ENCODE assay signal across 8 cellular contexts in the genomic region with DNA sequence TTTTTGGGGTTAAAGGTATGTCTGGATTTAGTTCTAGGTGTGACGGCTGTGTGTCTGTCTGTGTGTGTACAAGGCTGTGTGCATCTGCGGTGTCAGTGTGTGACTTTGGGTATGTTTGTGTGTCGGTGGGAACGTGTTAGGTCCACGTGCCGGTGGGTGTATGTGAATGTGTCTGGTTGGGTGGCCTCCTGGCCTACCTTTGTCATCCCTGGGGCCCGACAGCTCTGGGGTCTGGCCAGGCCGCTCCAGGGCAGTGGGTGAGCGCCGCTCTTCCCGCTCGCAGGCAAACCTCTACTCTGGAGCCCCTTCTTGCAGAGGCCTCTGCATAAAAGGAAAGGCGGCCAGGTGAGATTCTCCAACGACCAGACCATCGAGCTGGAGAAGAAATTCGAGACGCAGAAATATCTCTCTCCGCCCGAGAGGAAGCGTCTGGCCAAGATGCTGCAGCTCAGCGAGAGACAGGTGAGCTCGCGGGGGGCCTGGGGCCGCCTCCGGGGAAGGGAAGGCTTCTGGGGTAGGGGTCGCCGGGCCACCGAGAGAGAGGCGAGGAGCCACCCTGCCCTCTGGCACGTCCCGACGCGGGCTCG. TPM values are rescaled to one million over a fixed set of nuclear protein-coding genes. Genes with fewer than 3 reads are reported as not detected.
DNase-seq lines count a peak whose midpoint lies in the region; ATAC-seq and TF ChIP-seq lines count a peak whose summit lies in the region.

No MANE protein-coding gene starts in this region.

- H3K9ac ChIP-seq in colonic mucosa (ENCODE audit: low read depth in 2 of 2, low read length in 2 of 2): peak overlapping the region in 1 of 2 donors; percentile 51
- peak overlapping the region; percentile 24 to 56 for H3K9ac ChIP-seq in mucosa of rectum (ENCODE audit: low read depth in 1 of 2, low read length in 2 of 2)

- POLR2A ChIA-PET in MCF 10A (lab: Yijun Ruan, JAX): no interaction called here

- H3K36me3 ChIP-seq in breast epithelium (no peaks in the 10 kb centered on the region), colonic mucosa (no peaks in the 10 kb centered on the region), mucosa of rectum (ENCODE audit: control insufficient read depth in 2 of 2, insufficient read depth in 2 of 2, low read length in 2 of 2) (no peaks in the 10 kb centered on the region), upper lobe of left lung (peaks cover 0 to 7% (median 2%) of the 10 kb centered on the region in 4 donors)

- H3K4me3 Mint-ChIP-seq in MCF 10A (ENCODE audit: unreplicated experiment): no peak overlapping the region

- H3K4me3 ChIP-seq in breast epithelium (peak overlapping the region; percentile 20 to 75 (median 61)), colonic mucosa (peak overlapping the region; percentile 17), mucosa of rectum (ENCODE audit: low read length in 2 of 2) (peak overlapping the region; percentile 12 to 71), upper lobe of left lung (peak overlapping the region; percentile 32 to 89 (median 78))

- no TSS peak for BruUV-seq in MCF 10A (replicated peaks; lab: Mats Ljungman, UMichigan)

- TF ChIP-seq CTCF in breast epithelium (IDR thresholded peaks at IDR 0.05) (no peak), MCF 10A (IDR thresholded peaks at IDR 0.05; ENCODE audit: unreplicated experiment) (no peak), colonic mucosa (IDR thresholded peaks at IDR 0.05) (no peak), upper lobe of left lung (IDR thresholded peaks at IDR 0.05) (no peak)

- 36 to 41% methylated on average over 29 to 34 of the region's 34 CpGs for WGBS in upper lobe of left lung, 2 donors

- H3K27ac Mint-ChIP-seq in MCF 10A (ENCODE audit: low read depth, unreplicated experiment): no peak overlapping the region

- peak overlapping the region; percentile 67 to 74 for H3K27ac ChIP-seq in breast epithelium
- H3K27ac ChIP-seq in colonic mucosa: peak overlapping the region; percentile 74
- H3K27ac ChIP-seq in mucosa of rectum (ENCODE audit: low read depth in 2 of 2, low read length in 2 of 2): peak overlapping the region; percentile 71 to 83
- H3K27ac ChIP-seq in upper lobe of left lung: peak overlapping the region; percentile 90 to 99 (median 95)

- no peaks in the 10 kb centered on the region for H3K9me3 ChIP-seq in breast epithelium
- H3K9me3 ChIP-seq in colonic mucosa: no peaks in the 10 kb centered on the region
- no peaks in the 10 kb centered on the region for H3K9me3 ChIP-seq in mucosa of rectum (ENCODE audit: control insufficient read depth in 2 of 2, low read length in 2 of 2)
- no peaks in the 10 kb centered on the region for H3K9me3 ChIP-seq in upper lobe of left lung

- no peaks in the 10 kb centered on the region for H3K4me1 Mint-ChIP-seq in MCF 10A (ENCODE audit: insufficient read depth, unreplicated experiment)

- DNase-seq in breast epithelium (ENCODE audit: low spot score in 2 of 2) (no peak), MCF 10A (ENCODE audit: unreplicated experiment) (no peak), colonic mucosa (no peak), upper lobe of left lung (peak in 1 of 2 donors; percentile 80), amygdala (lab: John Stamatoyannopoulos, UW) (no peak)
- no peak for DNase-seq in activated CD4-positive, CD25-positive, alpha-beta regulatory T cell treated with anti-CD3 and anti-CD28 coated beads, Interleukin-2, amount 50 U/mL, for 72 hours

- CTCF ChIA-PET in MCF 10A (lab: Yijun Ruan, JAX): no interaction called here

- H3K4me1 ChIP-seq in breast epithelium (no peaks in the 10 kb centered on the region), colonic mucosa (no peaks in the 10 kb centered on the region), mucosa of rectum (ENCODE audit: control insufficient read depth in 2 of 2, insufficient read depth in 2 of 2, low read length in 2 of 2) (peaks cover 2 to 3% of the 10 kb centered on the region in 2 donors), upper lobe of left lung (peaks cover 15 to 43% (median 17%) of the 10 kb centered on the region in 4 donors)

- TF ChIP-seq POLR2A in breast epithelium (IDR thresholded peaks at IDR 0.05) (no peak), upper lobe of left lung (IDR thresholded peaks at IDR 0.05) (no peak)

- intact Hi-C loops in breast epithelium (cut with DNase I; ENCODE audit: low total_unique reads) (no loop called here), MCF 10A (cut with micrococcal nuclease) (no loop called here), colonic mucosa (cut with DNase I) (no loop called here)

- peaks cover 5% of the 10 kb centered on the region for H3K36me3 Mint-ChIP-seq in MCF 10A (ENCODE audit: insufficient read depth, unreplicated experiment)

- H3K27me3 ChIP-seq in breast epithelium (peaks cover 0 to 7% of the 10 kb centered on the region in 2 donors), colonic mucosa (peaks cover 6% of the 10 kb centered on the region), mucosa of rectum (ENCODE audit: control insufficient read depth in 2 of 2, insufficient read depth in 2 of 2, low read length in 2 of 2) (peaks cover 0 to 14% of the 10 kb centered on the region in 2 donors), upper lobe of left lung (peaks cover 0 to 9% (median 0%) of the 10 kb centered on the region in 4 donors)

- no peaks in the 10 kb centered on the region for H3K9me3 Mint-ChIP-seq in MCF 10A (ENCODE audit: unreplicated experiment)

- ATAC-seq in upper lobe of left lung (ENCODE audit: low FRiP score in 2 of 2) (no peak), HG03139 (IDR thresholded peaks at IDR 0.05; ENCODE audit: unreplicated experiment) (no peak)

- no peaks in the 10 kb centered on the region for H3K27me3 Mint-ChIP-seq in MCF 10A (ENCODE audit: insufficient read depth, unreplicated experiment)

- TF ChIP-seq EP300 in upper lobe of left lung (IDR thresholded peaks at IDR 0.05): no peak

RNA-seq across cellular contexts. Expression of a gene that starts 2.4 kb away (rescaled TPM):
- total RNA-seq in breast epithelium (10 to 100 TPM in 1 of 3 donors, 1 to 10 TPM in 2; 4.4 to 10.6 (median 5.6) TPM), MCF 10A (2022) (0.19 and 0.54 TPM in 2 replicates), colonic mucosa (1 to 10 TPM; 2.1 to 7.1 TPM), upper lobe of left lung (10 to 100 TPM in 4 of 6 donors, 1 to 10 TPM in 2; 5.8 to 21.9 (median 15.8) TPM)

Comparison
In these comparisons a context has a peak if more than half of its experiments do, and no peak if none do; other contexts are left out.
1. H3K4me3 ChIP-seq: peak in every context shown above with its lines; median percentile 78 in upper lobe of left lung; 61 in breast epithelium; 42 in mucosa of rectum; 17 in colonic mucosa.